9 cellular contexts compared by ENCODE assay signal in genomic region chr17:76561799-76562268, GRCh38. TPM values are rescaled to one million over a fixed set of nuclear protein-coding genes. Genes with fewer than 3 reads are reported as not detected.
DNase-seq lines count a peak whose midpoint lies in the region; ATAC-seq and TF ChIP-seq lines count a peak whose summit lies in the region.
"Had no signal": no experiment of that assay in that cellular context is flagged by ENCODE, and none has a peak within 500 bp of the region (broad histone marks: within the 10 kb centered on the region; RNA-seq: fewer than 3 reads in every experiment).

No MANE protein-coding gene starts in this region.

- H3K4me3 Mint-ChIP-seq in activated naive CD8-positive, alpha-beta T cell treated with anti-CD3 and anti-CD28 coated beads, Interleukin-2, amount 50 U/mL, for 24 hours = peak overlapping the region; percentile 99

- H3K4me1 Mint-ChIP-seq in activated naive CD8-positive, alpha-beta T cell treated with anti-CD3 and anti-CD28 coated beads, Interleukin-2, amount 50 U/mL, for 24 hours = peaks cover 76% of the 10 kb centered on the region

- POLR2A ChIA-PET in HEK293 (lab: Yijun Ruan, JAX) = interaction anchor here (0.8 kb wide), 1 partner anchor 16 kb away, joined by 3 read pairs; no protein-coding TSS in a partner anchor

- CTCF ChIA-PET in HEK293 (lab: Yijun Ruan, JAX) = interaction anchor here (0.7 to 7.6 kb wide), 6 partner anchors 15 to 120 kb away, joined by 3 to 108 read pairs (median 4); no protein-coding TSS in a partner anchor

- peaks cover 18% of the 10 kb centered on the region for H3K4me1 ChIP-seq in HEK293 (ENCODE audit: control insufficient read depth, insufficient read depth, low read length)

- no peaks in the 10 kb centered on the region for H3K27me3 Mint-ChIP-seq in activated naive CD8-positive, alpha-beta T cell treated with anti-CD3 and anti-CD28 coated beads, Interleukin-2, amount 50 U/mL, for 24 hours

- peak overlapping the region; percentile 99 for H3K27ac Mint-ChIP-seq in activated naive CD8-positive, alpha-beta T cell treated with anti-CD3 and anti-CD28 coated beads, Interleukin-2, amount 50 U/mL, for 24 hours

- peak; percentile 91 for DNase-seq in A172 (ENCODE audit: low spot score)
- no peak for DNase-seq in activated naive CD8-positive, alpha-beta T cell treated with anti-CD3 and anti-CD28 coated beads, Interleukin-2, amount 50 U/mL, for 24 hours
- peak; percentile 68 for DNase-seq in kidney tubule cell (ENCODE audit: low spot score)
- DNase-seq in mucosa of gallbladder (ENCODE audit: low spot score) = no peak
- DNase-seq in AG08396 (ENCODE audit: low spot score) = no peak
- DNase-seq in NCI-H1436 (lab: John Stamatoyannopoulos, UW) = no peak
- DNase-seq in NCI-H2081 (lab: John Stamatoyannopoulos, UW) = no peak
- DNase-seq: DMS153 had no signal

- no peak for ATAC-seq in activated naive CD8-positive, alpha-beta T cell treated with anti-CD3 and anti-CD28 coated beads, Interleukin-2, amount 50 U/mL, for 24 hours

- H3K9me3 Mint-ChIP-seq in activated naive CD8-positive, alpha-beta T cell treated with anti-CD3 and anti-CD28 coated beads, Interleukin-2, amount 50 U/mL, for 24 hours = no peaks in the 10 kb centered on the region

- no peaks in the 10 kb centered on the region for H3K9me3 ChIP-seq in HEK293 (ENCODE audit: control insufficient read depth, insufficient read depth, low read depth, low read length)

- peaks cover 79% of the 10 kb centered on the region for H3K36me3 Mint-ChIP-seq in activated naive CD8-positive, alpha-beta T cell treated with anti-CD3 and anti-CD28 coated beads, Interleukin-2, amount 50 U/mL, for 24 hours (ENCODE audit: low read depth)

- peaks cover 46 to 86% of the 10 kb centered on the region in 2 experiments for H3K36me3 ChIP-seq in HEK293 (ENCODE audit: control insufficient read depth in 2 of 2, insufficient read depth in 1 of 2, low read length in 2 of 2)

- peak overlapping the region; percentile 51; the same call in 1 of the 2 replicates for H3K27ac ChIP-seq in HEK293 (ENCODE audit: extremely low read depth, low read depth, low read length)

- no peak overlapping the region for H3K4me3 ChIP-seq in HEK293 (ENCODE audit: low read depth, low read length)

- TF ChIP-seq CTCF in HEK293 (tag by site-specific recombination; IDR thresholded peaks at IDR 0.05) = no peak

TF ChIP-seq in HEK293, 187 proteins besides CTCF, POLR2A, EP300 and RAD21:
- TF ChIP-seq GFI1B (tag by site-specific recombination; IDR thresholded peaks at IDR 0.05) (0 out of 2 replicates have a peak, but pooled peaks have one; percentile 4), PRDM1 (tag by site-specific recombination; IDR thresholded peaks at IDR 0.05) (peak; percentile 82), ZNF366 (tag by site-specific recombination; conservative IDR thresholded peaks at IDR 0.05) (0 out of 2 replicates have a peak, but pooled peaks have one; percentile 15), FEZF1 (tag by site-specific recombination; IDR thresholded peaks at IDR 0.05) (peak; percentile 47), KLF8 (tag by site-specific recombination; IDR thresholded peaks at IDR 0.05) (no peak), SP7 (tag by site-specific recombination; IDR thresholded peaks at IDR 0.05) (peak; percentile 32; the same call in 1 of the 2 replicates), REST (tag by site-specific recombination; IDR thresholded peaks at IDR 0.05) (no peak)

RNA-seq across cellular contexts. Expression of gene PRCD, which starts 22.0 kb away (rescaled TPM):
- total RNA-seq in A172 (2014; rRNA removed; shearing (Covaris generic)) = not detected in 2 replicates
- total RNA-seq in mucosa of gallbladder = 4.3 TPM

RNA-seq across cellular contexts. Expression of gene ST6GALNAC2, which starts 23.8 kb away (rescaled TPM):
- 5.1 and 6.8 TPM in 2 replicates for total RNA-seq in A172 (2014; rRNA removed; shearing (Covaris generic))
- total RNA-seq in mucosa of gallbladder = 2.4 TPM

RNA-seq across cellular contexts. Expression of gene CYGB, which starts 24.3 kb away (rescaled TPM):
- 0.05 and 1.1 TPM in 2 replicates for total RNA-seq in A172 (2014; rRNA removed; shearing (Covaris generic))
- 14.7 TPM for total RNA-seq in mucosa of gallbladder

Comparison
In these comparisons a context has a peak if more than half of its experiments do, and no peak if none do; other contexts are left out.
1. DNase-seq: peak in A172 (single experiment) and kidney tubule cell (single experiment); none in activated naive CD8-positive, alpha-beta T cell treated with anti-CD3 and anti-CD28 coated beads, Interleukin-2, amount 50 U/mL, for 24 hours (single experiment), mucosa of gallbladder (single experiment), AG08396 (single experiment), NCI-H1436 (single experiment) and NCI-H2081 (0 of 2).